ENCODE assay signal across 9 cellular contexts in genomic region chr10:62637249-62638061, GRCh38.
DNase-seq lines count a peak whose midpoint lies in the region; ATAC-seq and TF ChIP-seq lines count a peak whose summit lies in the region.
"Had no signal": no experiment of that assay in that cellular context is flagged by ENCODE, and none has a peak within 500 bp of the region (broad histone marks: within the 10 kb centered on the region; RNA-seq: fewer than 3 reads in every experiment).

No MANE protein-coding gene starts in this region.

- no peak overlapping the region for H3K4me3 Mint-ChIP-seq in activated CD4-positive, alpha-beta T cell treated with anti-CD3 and anti-CD28 coated beads, Interleukin-2, amount 10 ng/mL, durations not matched to agents 24 days and 14 days
- no peak overlapping the region for H3K4me3 Mint-ChIP-seq in nephron progenitor cell

- no peaks in the 10 kb centered on the region for H3K27me3 Mint-ChIP-seq in activated CD4-positive, alpha-beta T cell treated with anti-CD3 and anti-CD28 coated beads, Interleukin-2, amount 10 ng/mL, durations not matched to agents 24 days and 14 days
- H3K27me3 Mint-ChIP-seq in nephron progenitor cell (ENCODE audit: low read depth, poor library complexity) = peaks cover 11% of the 10 kb centered on the region

- H3K9me3 Mint-ChIP-seq in activated CD4-positive, alpha-beta T cell treated with anti-CD3 and anti-CD28 coated beads, Interleukin-2, amount 10 ng/mL, durations not matched to agents 24 days and 14 days = no peaks in the 10 kb centered on the region
- H3K9me3 Mint-ChIP-seq in nephron progenitor cell = no peaks in the 10 kb centered on the region

- H3K9ac ChIP-seq in skeletal muscle satellite cell (ENCODE audit: low read depth, low read length) = no peak overlapping the region

- no peaks in the 10 kb centered on the region for H3K9me3 ChIP-seq in skeletal muscle satellite cell (replicated peaks; ENCODE audit: low read length)
- H3K9me3 ChIP-seq: A549 had no signal

- intact Hi-C loops in activated CD4-positive, alpha-beta T cell treated with anti-CD3 and anti-CD28 coated beads, Interleukin-2, amount 10 ng/mL, durations not matched to agents 24 days and 14 days (cut with micrococcal nuclease) = loop anchor here (1.0 to 10.0 kb wide), 16 partner anchors 10 to 693 kb away; partner anchors contain the start of gene EGR2
- intact Hi-C loops in posterior vena cava (cut with DNase I) = no loop called here

- no peak for TF ChIP-seq CTCF in nephron progenitor cell (IDR thresholded peaks at IDR 0.05)

- H3K27ac Mint-ChIP-seq in activated CD4-positive, alpha-beta T cell treated with anti-CD3 and anti-CD28 coated beads, Interleukin-2, amount 10 ng/mL, durations not matched to agents 24 days and 14 days = no peak overlapping the region
- H3K27ac Mint-ChIP-seq in nephron progenitor cell = no peak overlapping the region

- no peaks in the 10 kb centered on the region for H3K27me3 ChIP-seq in skeletal muscle satellite cell (ENCODE audit: control insufficient read depth, insufficient read depth, low read length)

- no peaks in the 10 kb centered on the region for H3K36me3 Mint-ChIP-seq in activated CD4-positive, alpha-beta T cell treated with anti-CD3 and anti-CD28 coated beads, Interleukin-2, amount 10 ng/mL, durations not matched to agents 24 days and 14 days (ENCODE audit: low read depth)
- no peaks in the 10 kb centered on the region for H3K36me3 Mint-ChIP-seq in nephron progenitor cell (ENCODE audit: low read depth)

- no peaks in the 10 kb centered on the region for H3K36me3 ChIP-seq in skeletal muscle satellite cell (ENCODE audit: insufficient read depth, low read length)

- peak overlapping the region; percentile 84 for H3K27ac ChIP-seq in epithelial cell of prostate
- H3K27ac ChIP-seq: A549 had no signal

- peak overlapping the region; percentile 14 for H3K4me3 ChIP-seq in skeletal muscle satellite cell (ENCODE audit: low read length)
- H3K4me3 ChIP-seq: A549 had no signal

- DNase-seq in activated gamma-delta T cell treated with Interleukin-2 at 50 U/mL for 16 hours (peak; percentile 49), activated gamma-delta T cell (lab: John Stamatoyannopoulos, UW) (no peak), epithelial cell of prostate (ENCODE audit: low read depth, low spot score) (peak; percentile 26), posterior vena cava (ENCODE audit: low spot score) (no peak), nephron progenitor cell (no peak)
- peak; percentile 92 for DNase-seq in activated CD4-positive, alpha-beta T cell treated with anti-CD3 and anti-CD28 coated beads, Interleukin-2, amount 10 ng/mL, durations not matched to agents 24 days and 14 days

- H3K4me1 Mint-ChIP-seq in activated CD4-positive, alpha-beta T cell treated with anti-CD3 and anti-CD28 coated beads, Interleukin-2, amount 10 ng/mL, durations not matched to agents 24 days and 14 days = peaks cover 22% of the 10 kb centered on the region
- H3K4me1 Mint-ChIP-seq in nephron progenitor cell = no peaks in the 10 kb centered on the region

- H3K4me1 ChIP-seq in skeletal muscle satellite cell (ENCODE audit: control insufficient read depth, insufficient read depth, low read length) = peaks cover 14% of the 10 kb centered on the region
- H3K4me1 ChIP-seq: A549 had no signal

- H3K4me2 ChIP-seq in skeletal muscle satellite cell (ENCODE audit: low read length) = peak overlapping the region; percentile 43
- H3K4me2 ChIP-seq: A549 had no signal

- ATAC-seq in HG03520 (IDR thresholded peaks at IDR 0.05; ENCODE audit: unreplicated experiment) = peak; percentile 46
- ATAC-seq: A549 had no signal

Comparison
In these comparisons a context has a peak if more than half of its experiments do, and no peak if none do; other contexts are left out.
1. DNase-seq: peak in activated gamma-delta T cell treated with Interleukin-2 at 50 U/mL for 16 hours (single experiment), activated CD4-positive, alpha-beta T cell treated with anti-CD3 and anti-CD28 coated beads, Interleukin-2, amount 10 ng/mL, durations not matched to agents 24 days and 14 days (single experiment) and epithelial cell of prostate (single experiment); none in activated gamma-delta T cell (single experiment), posterior vena cava (single experiment) and nephron progenitor cell (single experiment).